In the genomic region with DNA sequence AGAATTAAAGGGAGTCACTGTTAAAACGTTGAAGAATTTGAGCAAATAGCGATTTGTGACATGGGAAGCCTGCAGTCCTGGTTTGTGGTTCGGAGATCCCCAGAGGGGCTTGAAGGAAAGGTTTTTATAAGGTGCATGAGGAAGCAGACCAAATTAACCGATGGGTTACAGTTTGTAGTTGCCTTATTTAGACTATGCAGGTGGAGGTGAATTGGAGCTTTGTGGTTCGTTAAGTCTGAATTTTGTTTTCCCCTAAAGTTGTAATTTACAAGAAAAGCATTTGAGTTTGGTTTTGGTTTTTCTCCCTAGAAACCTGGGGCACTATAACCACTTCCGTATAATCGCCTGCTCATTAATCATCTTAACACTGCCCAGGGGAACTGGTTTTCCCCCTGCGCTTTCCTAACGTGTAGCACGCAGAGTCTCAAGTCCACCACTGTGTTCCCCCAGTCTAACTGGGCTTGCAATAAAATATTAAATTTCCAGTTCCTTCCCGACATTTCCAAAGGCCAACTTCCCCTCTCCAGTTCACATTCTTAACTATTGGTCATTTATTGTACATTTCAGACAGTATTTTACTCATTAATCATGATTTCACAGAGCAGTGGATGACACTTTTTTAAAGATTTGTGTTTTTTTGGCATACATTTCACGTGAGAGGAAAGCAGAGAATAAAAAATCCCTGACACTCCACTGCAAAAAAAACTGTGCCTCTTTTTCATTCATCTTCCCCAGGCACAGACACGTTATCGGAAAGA, we compare ENCODE assay signal across 8 cellular contexts. TPM values are rescaled to one million over a fixed set of nuclear protein-coding genes. Genes with fewer than 3 reads are reported as not detected.
A peak's percentile ranks its signal among the peaks of the same experiment; 100 is the strongest.
DNase-seq lines count a peak whose midpoint lies in the region; ATAC-seq and TF ChIP-seq lines count a peak whose summit lies in the region.

No MANE protein-coding gene starts in this region.

- H3K4me1 Mint-ChIP-seq in activated B cell treated with CpG ODN at 0.5 μM for 24 hours, result peaks cover 83% of the 10 kb centered on the region

- WGBS in neuronal stem cell (ENCODE audit: extremely low coverage in 2 of 2, insufficient read length in 2 of 2, insufficient replicate concordance in 1 of 2), 2 donors, result no CpG with 5 or more reads among the region's 14 CpGs

- no peak overlapping the region for H2BK120ac ChIP-seq in neuronal stem cell (ENCODE audit: low read depth, low read length)

- no peak overlapping the region for H3K18ac ChIP-seq in neuronal stem cell (ENCODE audit: low read length)

- POLR2A ChIA-PET in activated B cell treated with CpG ODN at 0.5 μM for 24 hours (lab: Charles Lee), result interaction anchor here (0.5 to 3.9 kb wide), 14 partner anchors 8 to 1000 kb away, joined by 3 to 35 read pairs (median 5); a partner anchor contains a TSS

- peaks cover 43% of the 10 kb centered on the region for H3K4me1 ChIP-seq in MM.1S (ENCODE audit: low read length)
- H3K4me1 ChIP-seq in neuronal stem cell (ENCODE audit: control insufficient read depth in 2 of 2, insufficient read depth in 1 of 2, low read depth in 1 of 2, low read length in 2 of 2), result peaks cover 13 to 16% of the 10 kb centered on the region in 2 donors

- H4K91ac ChIP-seq in neuronal stem cell (ENCODE audit: low read depth, low read length, poor library complexity), result no peak overlapping the region

- H3K27ac Mint-ChIP-seq in activated B cell treated with CpG ODN at 0.5 μM for 24 hours, result peak overlapping the region; percentile 87

- H3K14ac ChIP-seq in neuronal stem cell (ENCODE audit: low read length), result no peak overlapping the region

- H3F3A ChIP-seq in MM.1S (ENCODE audit: insufficient read depth, low read length), result peaks cover 46% of the 10 kb centered on the region

- TF ChIP-seq CTCF in MM.1S (IDR thresholded peaks at IDR 0.05; ENCODE audit: low read length), result no peak
- TF ChIP-seq CTCF in activated B cell treated with CpG ODN at 0.5 μM for 24 hours (IDR thresholded peaks at IDR 0.05), result no peak

- intact Hi-C loops in activated B cell treated with CpG ODN at 0.5 μM for 24 hours (cut with micrococcal nuclease), result loop anchor here (1.0 to 10.0 kb wide), 7 partner anchors 43 to 952 kb away; a partner anchor contains a TSS

- no peak overlapping the region for H2BK5ac ChIP-seq in neuronal stem cell (ENCODE audit: low read length)

- H3K36me3 ChIP-seq in MM.1S (replicated peaks; ENCODE audit: insufficient read depth, low read length) (0 out of 2 replicates have a peak, but pooled peaks cover 10% of the 10 kb centered on the region), neuronal stem cell (replicated peaks in 1 of 2; ENCODE audit: control insufficient read depth in 2 of 2, insufficient read depth in 2 of 2, low read length in 2 of 2) (peaks cover 3 to 41% of the 10 kb centered on the region in 2 donors)

- H3K9me3 Mint-ChIP-seq in activated B cell treated with CpG ODN at 0.5 μM for 24 hours, result no peaks in the 10 kb centered on the region

- H3K9me2 ChIP-seq in MM.1S (replicated peaks; ENCODE audit: insufficient read depth, low read length), result no peaks in the 10 kb centered on the region

- H3K27me3 Mint-ChIP-seq in activated B cell treated with CpG ODN at 0.5 μM for 24 hours, result no peaks in the 10 kb centered on the region

- no peak overlapping the region for H2BK15ac ChIP-seq in neuronal stem cell (ENCODE audit: low read length)

- H3K4me3 ChIP-seq in MM.1S (ENCODE audit: low read length) (peak overlapping the region; percentile 97), neuronal stem cell (ENCODE audit: low read length in 2 of 2) (peak overlapping the region; percentile 87 to 99)

- H3K23ac ChIP-seq in neuronal stem cell (ENCODE audit: low read depth, low read length, poor library complexity), result no peak overlapping the region

- H3K36me3 Mint-ChIP-seq in activated B cell treated with CpG ODN at 0.5 μM for 24 hours (ENCODE audit: low read depth), result peaks cover 52% of the 10 kb centered on the region

- H4K20me1 ChIP-seq in MM.1S (ENCODE audit: insufficient read depth, low read length), result peaks cover 18% of the 10 kb centered on the region; the same call in 1 of the 2 replicates

- ATAC-seq in activated CD4-positive, CD25-positive, alpha-beta regulatory T cell treated with anti-CD3 and anti-CD28 coated beads, Interleukin-2, amount 50 U/mL, for 24 hours, result peak; percentile 45 to 46
- peak; percentile 28 for ATAC-seq in GM21825 (IDR thresholded peaks at IDR 0.05; ENCODE audit: unreplicated experiment)
- ATAC-seq in activated B cell treated with CpG ODN at 0.5 μM for 24 hours (ENCODE audit: low read depth), result peak; percentile 53

- H2BK12ac ChIP-seq in neuronal stem cell (ENCODE audit: low read length), result no peak overlapping the region

- H3K79me1 ChIP-seq in neuronal stem cell (ENCODE audit: low read depth, low read length), result peaks cover 5% of the 10 kb centered on the region

- no peak overlapping the region for H4K8ac ChIP-seq in neuronal stem cell (ENCODE audit: low read depth, low read length)

- peaks cover 59% of the 10 kb centered on the region for H3K79me2 ChIP-seq in MM.1S (ENCODE audit: low read length)

- CTCF ChIA-PET in activated B cell treated with CpG ODN at 0.5 μM for 24 hours (lab: Charles Lee), result no interaction called here

- peak overlapping the region; percentile 96 for H3K27ac ChIP-seq in MM.1S (ENCODE audit: low read length)
- H3K27ac ChIP-seq in neuronal stem cell (replicated peaks; ENCODE audit: low read length), result no peak overlapping the region

- H3K27me3 ChIP-seq in MM.1S (replicated peaks; ENCODE audit: insufficient read depth, low read length), result no peaks in the 10 kb centered on the region
- H3K27me3 ChIP-seq in neuronal stem cell (ENCODE audit: control insufficient read depth in 3 of 3, insufficient read depth in 3 of 3, low read depth in 1 of 3, low read length in 3 of 3), result peaks cover 0 to 1% (median 0%) of the 10 kb centered on the region in 3 experiments

- H3K4me2 ChIP-seq in MM.1S (ENCODE audit: low read depth, low read length) (peak overlapping the region; percentile 98), neuronal stem cell (ENCODE audit: insufficient read depth, low read length, poor library complexity, severe bottlenecking) (peak overlapping the region; percentile 84)

- H2AFZ ChIP-seq in MM.1S (ENCODE audit: low read length) (peak overlapping the region; percentile 50; the same call in 1 of the 2 replicates), neuronal stem cell (ENCODE audit: low read length) (peak overlapping the region; percentile 98)

- no peaks in the 10 kb centered on the region for H3K9me3 ChIP-seq in MM.1S (replicated peaks; ENCODE audit: insufficient read depth, low read length)
- H3K9me3 ChIP-seq in neuronal stem cell (replicated peaks in 1 of 2; ENCODE audit: control insufficient read depth in 2 of 2, insufficient read depth in 1 of 2, low read depth in 1 of 2, low read length in 2 of 2), result peaks cover 0 to 32% of the 10 kb centered on the region in 2 donors

- peak overlapping the region; percentile 83 for H3K4me3 Mint-ChIP-seq in activated B cell treated with CpG ODN at 0.5 μM for 24 hours

- DNase-seq in activated CD4-positive, CD25-positive, alpha-beta regulatory T cell treated with anti-CD3 and anti-CD28 coated beads, Interleukin-2, amount 50 U/mL, for 72 hours, result no peak
- peak; percentile 74 for DNase-seq in MM.1S
- peak; percentile 43 for DNase-seq in activated B cell treated with CpG ODN at 0.5 μM for 24 hours
- DNase-seq in fibroblast of gingiva (ENCODE audit: low read depth), result peak; percentile 49
- no peak for DNase-seq in neuronal stem cell (ENCODE audit: low spot score)
- DNase-seq in KG1 (lab: John Stamatoyannopoulos, UW), result no peak

- no peak overlapping the region for H2AK5ac ChIP-seq in neuronal stem cell (ENCODE audit: low read depth, low read length)

- H3K9ac ChIP-seq in MM.1S (ENCODE audit: low read length) (peak overlapping the region; percentile 97), neuronal stem cell (ENCODE audit: low read depth, low read length, poor library complexity) (no peak overlapping the region)

- no peak overlapping the region for H3K4ac ChIP-seq in neuronal stem cell (ENCODE audit: low read length)

RNA-seq across cellular contexts. Expression of a gene that starts 0.9 kb away (rescaled TPM):
- total RNA-seq in activated B cell treated with CpG ODN at 0.5 μM for 24 hours, result 93.5 and 99.0 TPM in 2 replicates
- polyA plus RNA-seq in neuronal stem cell (2013, experiment 1 of 2), result 4.7 TPM
- polyA plus RNA-seq in neuronal stem cell (2013, experiment 2 of 2), result 4.7 TPM

Comparison
In these comparisons a context has a peak if more than half of its experiments do, and no peak if none do; other contexts are left out.
1. DNase-seq: peak in MM.1S (single experiment), activated B cell treated with CpG ODN at 0.5 μM for 24 hours (single experiment) and fibroblast of gingiva (single experiment); none in activated CD4-positive, CD25-positive, alpha-beta regulatory T cell treated with anti-CD3 and anti-CD28 coated beads, Interleukin-2, amount 50 U/mL, for 72 hours (single experiment), neuronal stem cell (single experiment) and KG1 (single experiment).
2. Peak in every context shown above with its lines, with median percentiles within 50 percentile points of each other: ATAC-seq.